ENCODE assay signal across 8 cellular contexts in the genomic region with DNA sequence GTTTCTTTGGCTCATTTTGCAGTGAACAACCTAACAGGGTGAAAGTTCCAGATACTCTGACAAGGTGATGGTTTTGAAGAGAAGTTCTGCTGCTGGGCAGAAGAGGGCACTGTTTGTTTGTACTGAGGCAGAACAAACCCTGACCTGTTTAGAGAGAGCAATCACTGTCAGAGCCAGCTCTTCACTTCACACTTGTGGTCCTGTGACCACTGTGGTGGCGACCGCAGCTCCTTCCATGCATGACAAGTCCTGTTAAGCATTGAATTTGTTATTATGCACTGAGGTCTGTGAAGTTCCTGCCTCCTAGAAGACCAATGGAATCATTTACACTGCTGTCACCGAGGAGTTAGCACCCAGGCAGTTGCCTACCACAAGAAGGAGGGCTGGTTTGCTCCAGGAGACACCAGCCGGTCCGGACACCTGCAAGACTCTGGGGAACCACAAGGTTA.
DNase-seq lines count a peak whose midpoint lies in the region; ATAC-seq and TF ChIP-seq lines count a peak whose summit lies in the region.

No MANE protein-coding gene starts in this region.

- DNase-seq in Right ventricle myocardium inferior (ENCODE audit: missing footprints) (peak; percentile 67), cardiac septum (ENCODE audit: low spot score) (no peak), NCI-H1417 (lab: John Stamatoyannopoulos, UW) (peak; percentile 37 to 81 (median 77)), UCSD-AML1 (lab: John Stamatoyannopoulos, UW; ENCODE audit: unreplicated experiment) (peak; percentile 26), immature natural killer cell (peak; percentile 78 to 84 (median 83))
- DNase-seq in stimulated activated CD4-positive, alpha-beta T cell treated with anti-CD3 and anti-CD28 coated beads, Interleukin-15, amount 100 ng/mL, for 48 hours (ENCODE audit: low read depth in 2 of 2): peak; percentile 43 to 48

- H3K4me3 Mint-ChIP-seq in brain: no peak overlapping the region
- peak overlapping the region in 2 of 5 donors; percentile 1 to 20 for H3K4me3 Mint-ChIP-seq in immature natural killer cell

- H3K27ac Mint-ChIP-seq in brain (no peak overlapping the region), immature natural killer cell (peak overlapping the region in 5 of 6 donors; percentile 12 to 72 (median 51))

- H3K36me3 Mint-ChIP-seq in brain (no peaks in the 10 kb centered on the region), immature natural killer cell (no peaks in the 10 kb centered on the region)

- intact Hi-C loops in Right ventricle myocardium inferior (cut with DNase I): loop anchor here (10.0 kb wide), 1 partner anchor 152 kb away; no protein-coding TSS in a partner anchor
- intact Hi-C loops in cardiac septum (cut with DNase I): loop anchor here (10.0 kb wide), 1 partner anchor 1538 kb away; a partner anchor contains a TSS

- H3K27me3 Mint-ChIP-seq in brain (no peaks in the 10 kb centered on the region), immature natural killer cell (ENCODE audit: low read depth in 3 of 3) (peaks cover 0 to 10% (median 5%) of the 10 kb centered on the region in 3 donors)

- ATAC-seq in Right ventricle myocardium inferior: peak; percentile 93
- ATAC-seq in HG02798 (IDR thresholded peaks at IDR 0.05; ENCODE audit: poor library complexity, unreplicated experiment): peak; percentile 100

- no peaks in the 10 kb centered on the region for H3K9me3 Mint-ChIP-seq in brain
- H3K9me3 Mint-ChIP-seq in immature natural killer cell: no peaks in the 10 kb centered on the region

- H3K4me1 Mint-ChIP-seq in brain: peaks cover 4% of the 10 kb centered on the region
- H3K4me1 Mint-ChIP-seq in immature natural killer cell: peaks cover 7 to 15% of the 10 kb centered on the region in 2 donors

- peak; percentile 78 to 86 for TF ChIP-seq CTCF in brain (conservative IDR thresholded peaks at IDR 0.05)

Comparison
In these comparisons a context has a peak if more than half of its experiments do, and no peak if none do; other contexts are left out.
1. H3K27ac Mint-ChIP-seq: peak in immature natural killer cell (5 of 6); none in brain (0 of 5).